11 cellular contexts compared by ENCODE assay signal in genomic region chr7:22564511-22565045, GRCh38.
DNase-seq lines count a peak whose midpoint lies in the region; ATAC-seq and TF ChIP-seq lines count a peak whose summit lies in the region.
"Had no signal": no experiment of that assay in that cellular context is flagged by ENCODE, and none has a peak within 500 bp of the region (broad histone marks: within the 10 kb centered on the region; RNA-seq: fewer than 3 reads in every experiment).

No MANE protein-coding gene starts in this region.

- no peaks in the 10 kb centered on the region for H3K36me3 ChIP-seq in skeletal muscle tissue (ENCODE audit: control insufficient read depth in 3 of 3, insufficient read depth in 3 of 3, low read length in 3 of 3)
- H3K36me3 ChIP-seq: thoracic aorta had no signal

- H3K9me3 ChIP-seq in skeletal muscle tissue (ENCODE audit: control insufficient read depth in 3 of 3, low read length in 3 of 3), result no peaks in the 10 kb centered on the region
- H3K9me3 ChIP-seq: thoracic aorta had no signal

- ATAC-seq in SK-N-SH treated with all-trans-retinoic acid at 6 μM for 48 hours (peak; percentile 14), HG03460 (IDR thresholded peaks at IDR 0.05; ENCODE audit: unreplicated experiment) (no peak)
- ATAC-seq: WTC11 had no signal

- H3K4me3 ChIP-seq in fibroblast of the aortic adventitia (ENCODE audit: low read depth, low read length) (no peak overlapping the region), skeletal muscle tissue (ENCODE audit: low read length in 3 of 3) (peak overlapping the region in 1 of 3 donors; percentile 22)
- H3K4me3 ChIP-seq: thoracic aorta had no signal

- no peak overlapping the region for H3K27ac Mint-ChIP-seq in activated CD4-positive, alpha-beta T cell treated with anti-CD3 and anti-CD28 coated beads, Interleukin-2, amount 10 ng/mL, durations not matched to agents 24 days and 14 days
- H3K27ac Mint-ChIP-seq: WTC11 had no signal

- peak overlapping the region; percentile 21 for H3K27ac ChIP-seq in skeletal muscle tissue (ENCODE audit: low read depth, low read length)

- TF ChIP-seq CTCF in fibroblast of the aortic adventitia (IDR thresholded peaks at IDR 0.05; ENCODE audit: insufficient read depth, low read length), result no peak

- H3K9me3 Mint-ChIP-seq in activated CD4-positive, alpha-beta T cell treated with anti-CD3 and anti-CD28 coated beads, Interleukin-2, amount 10 ng/mL, durations not matched to agents 24 days and 14 days, result no peaks in the 10 kb centered on the region
- H3K9me3 Mint-ChIP-seq: endodermal cell had no signal

- peaks cover 0 to 4% (median 0%) of the 10 kb centered on the region in 3 donors for H3K27me3 ChIP-seq in skeletal muscle tissue (ENCODE audit: control insufficient read depth in 3 of 3, insufficient read depth in 3 of 3, low read length in 3 of 3)

- intact Hi-C loops in activated CD4-positive, alpha-beta T cell treated with anti-CD3 and anti-CD28 coated beads, Interleukin-2, amount 10 ng/mL, durations not matched to agents 24 days and 14 days (cut with micrococcal nuclease), result loop anchor here (10.0 kb wide), 1 partner anchor 320 kb away; no protein-coding TSS in a partner anchor

- H3K36me3 Mint-ChIP-seq in activated CD4-positive, alpha-beta T cell treated with anti-CD3 and anti-CD28 coated beads, Interleukin-2, amount 10 ng/mL, durations not matched to agents 24 days and 14 days (ENCODE audit: low read depth), result no peaks in the 10 kb centered on the region
- H3K36me3 Mint-ChIP-seq: WTC11 had no signal

- H3K4me3 Mint-ChIP-seq in activated CD4-positive, alpha-beta T cell treated with anti-CD3 and anti-CD28 coated beads, Interleukin-2, amount 10 ng/mL, durations not matched to agents 24 days and 14 days, result peak overlapping the region; percentile 62
- H3K4me3 Mint-ChIP-seq: endodermal cell, WTC11 had no signal

- H3K9ac ChIP-seq in skeletal muscle tissue (ENCODE audit: low read depth in 1 of 3, low read length in 3 of 3), result no peak overlapping the region

- H3K4me1 ChIP-seq in skeletal muscle tissue (ENCODE audit: control insufficient read depth in 3 of 3, insufficient read depth in 3 of 3, low read length in 3 of 3), result peaks cover 46 to 54% (median 51%) of the 10 kb centered on the region in 3 donors

- H3K4me1 Mint-ChIP-seq in activated CD4-positive, alpha-beta T cell treated with anti-CD3 and anti-CD28 coated beads, Interleukin-2, amount 10 ng/mL, durations not matched to agents 24 days and 14 days, result peaks cover 49% of the 10 kb centered on the region

- H3K27me3 Mint-ChIP-seq in activated CD4-positive, alpha-beta T cell treated with anti-CD3 and anti-CD28 coated beads, Interleukin-2, amount 10 ng/mL, durations not matched to agents 24 days and 14 days, result peaks cover 33% of the 10 kb centered on the region

- DNase-seq in activated CD4-positive, alpha-beta T cell treated with anti-CD3 and anti-CD28 coated beads, Interleukin-2, amount 10 ng/mL, durations not matched to agents 24 days and 14 days, result peak; percentile 69
- DNase-seq in activated CD4-positive, alpha-beta T cell treated with anti-CD3 and anti-CD28 coated beads, Interleukin-2, amount 50 U/mL, for 1 hour, result no peak
- DNase-seq in fibroblast of the aortic adventitia (ENCODE audit: low read depth), result peak; percentile 97
- DNase-seq in COR-L47 (lab: John Stamatoyannopoulos, UW), result no peak
- no peak for DNase-seq in DMS 273 treated with DMSO at 0.1 percent for 48 hours (lab: John Stamatoyannopoulos, UW)
- DNase-seq: endodermal cell had no signal

TF ChIP-seq in SK-N-SH treated with all-trans-retinoic acid at 6 μM for 48 hours, 23 proteins besides CTCF, POLR2A, EP300 and RAD21:
- TF ChIP-seq ZFP30 (CRISPR knock-in tag; IDR thresholded peaks at IDR 0.05), result no peak
- no peak for TF ChIP-seq SNAI2 (CRISPR knock-in tag; IDR thresholded peaks at IDR 0.05)
- no peak for TF ChIP-seq TOX (CRISPR knock-in tag; IDR thresholded peaks at IDR 0.05; ENCODE audit: borderline replicate concordance)
- no peak for TF ChIP-seq TCF4 (CRISPR knock-in tag; IDR thresholded peaks at IDR 0.05; ENCODE audit: borderline replicate concordance)
- no peak for TF ChIP-seq GLIS3 (CRISPR knock-in tag; IDR thresholded peaks at IDR 0.05)
- TF ChIP-seq ZNF565 (CRISPR knock-in tag; conservative IDR thresholded peaks at IDR 0.05; ENCODE audit: low read depth), result no peak
- TF ChIP-seq, protein P1, sequence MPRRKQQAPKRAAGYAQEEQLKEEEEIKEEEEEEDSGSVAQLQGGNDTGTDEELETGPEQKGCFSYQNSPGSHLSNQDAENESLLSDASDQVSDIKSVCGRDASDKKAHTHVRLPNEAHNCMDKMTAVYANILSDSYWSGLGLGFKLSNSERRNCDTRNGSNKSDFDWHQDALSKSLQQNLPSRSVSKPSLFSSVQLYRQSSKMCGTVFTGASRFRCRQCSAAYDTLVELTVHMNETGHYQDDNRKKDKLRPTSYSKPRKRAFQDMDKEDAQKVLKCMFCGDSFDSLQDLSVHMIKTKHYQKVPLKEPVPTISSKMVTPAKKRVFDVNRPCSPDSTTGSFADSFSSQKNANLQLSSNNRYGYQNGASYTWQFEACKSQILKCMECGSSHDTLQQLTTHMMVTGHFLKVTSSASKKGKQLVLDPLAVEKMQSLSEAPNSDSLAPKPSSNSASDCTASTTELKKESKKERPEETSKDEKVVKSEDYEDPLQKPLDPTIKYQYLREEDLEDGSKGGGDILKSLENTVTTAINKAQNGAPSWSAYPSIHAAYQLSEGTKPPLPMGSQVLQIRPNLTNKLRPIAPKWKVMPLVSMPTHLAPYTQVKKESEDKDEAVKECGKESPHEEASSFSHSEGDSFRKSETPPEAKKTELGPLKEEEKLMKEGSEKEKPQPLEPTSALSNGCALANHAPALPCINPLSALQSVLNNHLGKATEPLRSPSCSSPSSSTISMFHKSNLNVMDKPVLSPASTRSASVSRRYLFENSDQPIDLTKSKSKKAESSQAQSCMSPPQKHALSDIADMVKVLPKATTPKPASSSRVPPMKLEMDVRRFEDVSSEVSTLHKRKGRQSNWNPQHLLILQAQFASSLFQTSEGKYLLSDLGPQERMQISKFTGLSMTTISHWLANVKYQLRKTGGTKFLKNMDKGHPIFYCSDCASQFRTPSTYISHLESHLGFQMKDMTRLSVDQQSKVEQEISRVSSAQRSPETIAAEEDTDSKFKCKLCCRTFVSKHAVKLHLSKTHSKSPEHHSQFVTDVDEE (CRISPR knock-in tag; IDR thresholded peaks at IDR 0.05), result no peak
- TF ChIP-seq ZFP3 (CRISPR knock-in tag; IDR thresholded peaks at IDR 0.05), result no peak
- no peak for TF ChIP-seq CSRNP3 (CRISPR knock-in tag; IDR thresholded peaks at IDR 0.05)
- no peak for TF ChIP-seq ZC3H10 (CRISPR knock-in tag; IDR thresholded peaks at IDR 0.05)
- TF ChIP-seq OSR1 (CRISPR knock-in tag; IDR thresholded peaks at IDR 0.05), result no peak
- no peak for TF ChIP-seq ARNTL (CRISPR knock-in tag; IDR thresholded peaks at IDR 0.05; ENCODE audit: borderline replicate concordance, low read depth)
TF ChIP-seq in SK-N-SH treated with all-trans-retinoic acid at 6 μM for 48 hours: peak in this region for 0.

Comparison
In these comparisons a context has a peak if more than half of its experiments do, and no peak if none do; other contexts are left out.
1. DNase-seq: peak in activated CD4-positive, alpha-beta T cell treated with anti-CD3 and anti-CD28 coated beads, Interleukin-2, amount 10 ng/mL, durations not matched to agents 24 days and 14 days (single experiment) and fibroblast of the aortic adventitia (single experiment); none in activated CD4-positive, alpha-beta T cell treated with anti-CD3 and anti-CD28 coated beads, Interleukin-2, amount 50 U/mL, for 1 hour (single experiment), COR-L47 (single experiment) and DMS 273 treated with DMSO at 0.1 percent for 48 hours (single experiment).